In the genomic region with DNA sequence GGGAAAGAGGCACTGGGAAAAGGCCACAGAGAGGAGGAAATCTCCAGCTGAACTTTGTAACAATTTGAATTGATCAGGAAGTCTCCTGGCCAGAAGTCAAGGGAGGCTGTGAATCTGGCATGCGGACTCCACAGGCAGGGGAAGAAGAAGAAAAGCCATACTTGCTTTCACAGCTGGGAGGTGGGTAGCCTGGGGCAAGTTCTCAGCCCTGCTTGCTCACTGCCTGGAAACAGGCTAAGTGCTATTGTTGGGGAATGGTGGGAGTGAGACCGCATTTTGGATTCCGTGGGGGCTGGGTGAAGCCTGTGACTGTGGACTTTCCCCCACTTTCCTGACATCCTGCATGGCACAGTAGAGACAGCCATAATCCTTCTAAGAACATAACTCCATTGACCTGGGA, we compare ENCODE assay signal across 25 cellular contexts.
"Had no signal": no experiment of that assay in that cellular context is flagged by ENCODE, and none has a peak within 500 bp of the region (broad histone marks: within the 10 kb centered on the region; RNA-seq: fewer than 3 reads in every experiment).

No MANE protein-coding gene starts in this region.

- H3K27ac ChIP-seq: body of pancreas, cardiac muscle cell, colonic mucosa had no signal

- FAIRE-seq: frontal cortex had no signal

- H3K4me1 ChIP-seq: body of pancreas, colonic mucosa had no signal

- H3K27me3 Mint-ChIP-seq: activated CD4-positive, alpha-beta T cell treated with anti-CD3 and anti-CD28 coated beads, Interleukin-2, amount 10 ng/mL, durations not matched to agents 7 days and 5 days; activated CD8-positive, alpha-beta T cell treated with anti-CD3 and anti-CD28 coated beads for 36 hours; activated naive CD8-positive, alpha-beta T cell; activated T-helper 17 cell treated with anti-CD3 and anti-CD28 coated beads, Interleukin-2, amount 50 U/mL, for 72 hours had no signal

- ATAC-seq: activated CD8-positive, alpha-beta T cell treated with anti-CD3 and anti-CD28 coated beads for 36 hours; activated T-cell treated with anti-CD3 and anti-CD28 coated beads, Interleukin-2, amount 50 U/mL, for 4 hours; activated T-helper 17 cell treated with anti-CD3 and anti-CD28 coated beads, Interleukin-2, amount 50 U/mL, for 72 hours; body of pancreas; esophagus mucosa had no signal

- H3K36me3 ChIP-seq: cardiac muscle cell, colonic mucosa had no signal

- DNase-seq: activated CD4-positive, alpha-beta T cell treated with anti-CD3 and anti-CD28 coated beads for 1 hour; activated CD4-positive, alpha-beta T cell treated with anti-CD3 and anti-CD28 coated beads for 4 hours; activated CD4-positive, alpha-beta T cell treated with anti-CD3 and anti-CD28 coated beads, Interleukin-2, amount 10 ng/mL, durations not matched to agents 7 days and 5 days; activated CD4-positive, alpha-beta T cell treated with anti-CD3 and anti-CD28 coated beads, Interleukin-2, amount 50 U/mL, for 4 hours; activated CD8-positive, alpha-beta memory T cell treated with anti-CD3 and anti-CD28 coated beads for 24 hours; activated CD8-positive, alpha-beta T cell treated with anti-CD3 and anti-CD28 coated beads for 36 hours; activated effector memory CD4-positive, alpha-beta T cell treated with Interleukin-2 at 50 U/mL for 16 hours; activated gamma-delta T cell treated with Interleukin-2 at 50 U/mL for 16 hours; activated naive CD4-positive, alpha-beta T cell treated with anti-CD3 and anti-CD28 coated beads, Interleukin-2, amount 50 U/mL, for 16 hours; activated naive CD4-positive, alpha-beta T cell treated with Interleukin-2 at 50 U/mL for 16 hours; activated T-cell treated with anti-CD3 and anti-CD28 coated beads, Interleukin-2, amount 50 U/mL, for 4 hours; amniotic stem cell; anterior cingulate cortex; body of pancreas; central memory CD4-positive, alpha-beta T cell; cerebellar nuclear complex; colonic mucosa; effector CD8-positive, alpha-beta T cell; head of caudate nucleus; T-helper 2 cell had no signal

- H3K4me3 ChIP-seq: body of pancreas, cardiac muscle cell, colonic mucosa had no signal

- H3K27me3 ChIP-seq: body of pancreas, cardiac muscle cell, colonic mucosa had no signal

- H3K4me3 Mint-ChIP-seq: activated CD4-positive, alpha-beta T cell treated with anti-CD3 and anti-CD28 coated beads, Interleukin-2, amount 10 ng/mL, durations not matched to agents 7 days and 5 days; activated CD8-positive, alpha-beta T cell treated with anti-CD3 and anti-CD28 coated beads for 36 hours; activated naive CD8-positive, alpha-beta T cell; activated T-cell treated with anti-CD3 and anti-CD28 coated beads, Interleukin-2, amount 50 U/mL, for 4 hours; activated T-helper 17 cell treated with anti-CD3 and anti-CD28 coated beads, Interleukin-2, amount 50 U/mL, for 72 hours had no signal

- H3K4me1 Mint-ChIP-seq: activated CD4-positive, alpha-beta T cell treated with anti-CD3 and anti-CD28 coated beads, Interleukin-2, amount 10 ng/mL, durations not matched to agents 7 days and 5 days; activated T-helper 17 cell treated with anti-CD3 and anti-CD28 coated beads, Interleukin-2, amount 50 U/mL, for 72 hours had no signal

- H3K27ac Mint-ChIP-seq: activated CD4-positive, alpha-beta T cell treated with anti-CD3 and anti-CD28 coated beads, Interleukin-2, amount 10 ng/mL, durations not matched to agents 7 days and 5 days; activated CD8-positive, alpha-beta T cell treated with anti-CD3 and anti-CD28 coated beads for 36 hours; activated naive CD8-positive, alpha-beta T cell; activated T-helper 17 cell treated with anti-CD3 and anti-CD28 coated beads, Interleukin-2, amount 50 U/mL, for 72 hours had no signal

- H3K9me3 ChIP-seq: colonic mucosa had no signal
